ENCODE assay signal across 8 cellular contexts in genomic region chr3:43286115-43286885, GRCh38. TPM values are rescaled to one million over a fixed set of nuclear protein-coding genes. Genes with fewer than 3 reads are reported as not detected.
DNase-seq lines count a peak whose midpoint lies in the region; ATAC-seq and TF ChIP-seq lines count a peak whose summit lies in the region.

SNRK (plus strand) TSS chr3:43286540; CDS start chr3:43303204, 16,664 bp downstream.

- CTCF ChIA-PET in activated B cell treated with CpG ODN at 0.5 μM for 24 hours (lab: Charles Lee), result interaction anchor here (0.7 to 1.3 kb wide), 2 partner anchors 9 to 11 kb away, joined by 4 to 5 read pairs; no protein-coding TSS in a partner anchor

- H3K4me3 Mint-ChIP-seq in activated B cell treated with CpG ODN at 0.5 μM for 24 hours, result peak within 1 kb of the TSS; percentile 97

- intact Hi-C loops in activated B cell treated with CpG ODN at 0.5 μM for 24 hours (cut with micrococcal nuclease), result loop anchor here (1.0 to 10.0 kb wide), 10 partner anchors 15 to 1691 kb away; partner anchors contain the start of genes ACKR2, CCDC13, EXOSC7 and HIGD1A

- peak within 1 kb of the TSS; percentile 95 for H3K27ac Mint-ChIP-seq in activated B cell treated with CpG ODN at 0.5 μM for 24 hours

- no peak for TF ChIP-seq CTCF in activated B cell treated with CpG ODN at 0.5 μM for 24 hours (IDR thresholded peaks at IDR 0.05)

- peak; percentile 78 for DNase-seq in NK-92 treated with Interleukin-12 subunit alpha and Interleukin-12 subunit beta, amount 100 ng/mL, for 24 hours (lab: John Stamatoyannopoulos, UW)
- DNase-seq in NK-92 (lab: John Stamatoyannopoulos, UW; ENCODE audit: unreplicated experiment) (no peak), NCI-H2107 (lab: John Stamatoyannopoulos, UW) (peak; percentile 50), activated B cell treated with CpG ODN at 0.5 μM for 24 hours (peak; percentile 98), caudate nucleus (lab: John Stamatoyannopoulos, UW) (peak; percentile 10 to 94 (median 81)), iris pigment epithelial cell (ENCODE audit: low read depth) (peak; percentile 73)
- DNase-seq in stimulated activated CD4-positive, alpha-beta T cell treated with anti-CD3 and anti-CD28 coated beads, Interleukin-12 subunit alpha, Interleukin-12 subunit beta, amount 100 ng/mL, for 4 hours, result peak; percentile 95

- H3K9me3 Mint-ChIP-seq in activated B cell treated with CpG ODN at 0.5 μM for 24 hours, result no peaks in the 10 kb centered on the region

- POLR2A ChIA-PET in activated B cell treated with CpG ODN at 0.5 μM for 24 hours (lab: Charles Lee), result interaction anchor here (0.6 to 2.5 kb wide), 6 partner anchors 11 to 1419 kb away, joined by 3 to 22 read pairs (median 3); no protein-coding TSS in a partner anchor

- H3K4me1 Mint-ChIP-seq in activated B cell treated with CpG ODN at 0.5 μM for 24 hours, result peaks cover 49% of the 10 kb centered on the region

- H3K27me3 Mint-ChIP-seq in activated B cell treated with CpG ODN at 0.5 μM for 24 hours, result no peaks in the 10 kb centered on the region

- peaks cover 16% of the 10 kb centered on the region for H3K36me3 Mint-ChIP-seq in activated B cell treated with CpG ODN at 0.5 μM for 24 hours (ENCODE audit: low read depth)

- ATAC-seq in HG02870 (IDR thresholded peaks at IDR 0.05; ENCODE audit: unreplicated experiment) (peak; percentile 78), activated B cell treated with CpG ODN at 0.5 μM for 24 hours (ENCODE audit: low read depth) (peak; percentile 88)

- peak within 1 kb of the TSS; percentile 70 for H3K27ac ChIP-seq in caudate nucleus (ENCODE audit: low read depth, low read length)

RNA-seq across cellular contexts. Expression of gene SNRK, which starts in this region (rescaled TPM):
- total RNA-seq in activated B cell treated with CpG ODN at 0.5 μM for 24 hours, result 31.1 TPM in 2 replicates
